Comparison of ENCODE assay signal across 22 cellular contexts in the genomic region with DNA sequence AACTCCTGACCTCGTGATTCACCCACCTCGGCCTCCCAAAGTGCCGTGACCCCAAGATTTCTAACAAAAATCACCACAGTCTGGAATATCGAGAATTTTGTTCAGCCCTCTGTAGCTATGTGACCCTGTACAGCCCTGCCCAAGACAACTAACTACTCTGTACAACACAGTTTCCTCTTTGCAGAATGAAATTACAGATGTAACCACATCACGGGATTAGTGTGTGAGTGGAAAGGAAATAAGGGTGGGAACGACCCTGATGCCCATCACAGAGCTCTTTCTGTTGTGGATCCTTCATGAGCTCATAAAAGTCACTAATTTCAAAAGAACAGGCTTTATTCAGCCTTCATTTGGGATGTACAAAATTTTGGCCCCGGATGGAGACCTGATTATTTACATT.
"Had no signal": no experiment of that assay in that cellular context is flagged by ENCODE, and none has a peak within 500 bp of the region (broad histone marks: within the 10 kb centered on the region; RNA-seq: fewer than 3 reads in every experiment).

No MANE protein-coding gene starts in this region.

- ATAC-seq: activated T-cell treated with anti-CD3 and anti-CD28 coated beads, Interleukin-2, amount 50 U/mL, for 4 hours; left ventricle myocardium superior; mucosa of descending colon; right lobe of liver; T-helper 17 cell had no signal

- DNase-seq: activated B cell treated with CpG ODN at 0.5 μM for 24 hours; activated CD4-positive, alpha-beta T cell treated with anti-CD3 and anti-CD28 coated beads for 4 hours; activated CD4-positive, alpha-beta T cell treated with anti-CD3 and anti-CD28 coated beads, Interleukin-2, amount 50 U/mL, for 48 hours; activated CD8-positive, alpha-beta memory T cell treated with anti-CD3 and anti-CD28 coated beads, Interleukin-2, amount 50 U/mL, for 48 hours; activated naive CD4-positive, alpha-beta T cell treated with Interleukin-2 at 50 U/mL for 16 hours; activated naive CD8-positive, alpha-beta T cell treated with anti-CD3 and anti-CD28 coated beads for 36 hours; activated T-cell treated with anti-CD3 and anti-CD28 coated beads, Interleukin-2, amount 50 U/mL, for 4 hours; endodermal cell; immature natural killer cell; kidney glomerular epithelial cell; left ventricle myocardium superior; mucosa of descending colon; nucleus accumbens; right lobe of liver; small intestine; stimulated activated CD4-positive, alpha-beta T cell treated with anti-CD3 and anti-CD28 coated beads, Interleukin-15, amount 100 ng/mL, for 24 hours; stomach; T-helper 17 cell had no signal

- H3K9me3 ChIP-seq: mucosa of descending colon, right lobe of liver, stomach, suprapubic skin, tibial nerve had no signal

- H3K4me3 ChIP-seq: coronary artery, mucosa of descending colon, right lobe of liver, stomach, suprapubic skin, tibial nerve had no signal

- H3K27ac ChIP-seq: coronary artery, epithelial cell of prostate, right lobe of liver, stomach, suprapubic skin had no signal

- H3K27me3 ChIP-seq: right lobe of liver, stomach, suprapubic skin, tibial nerve had no signal

- H3K36me3 ChIP-seq: right lobe of liver, stomach, suprapubic skin, tibial nerve had no signal

- H3K4me1 ChIP-seq: right lobe of liver had no signal
